ENCODE assay signal across 1 cellular context in genomic region chr16:8686879-8687278, GRCh38.
A peak's percentile ranks its signal among the peaks of the same experiment; 100 is the strongest.
TF ChIP-seq lines count a peak whose summit lies in the region.

No MANE protein-coding gene starts in this region.

TF ChIP-seq in HepG2, 621 proteins besides CTCF, POLR2A, EP300 and RAD21 (continued from another document and continues in another):
- TF ChIP-seq, protein P1, sequence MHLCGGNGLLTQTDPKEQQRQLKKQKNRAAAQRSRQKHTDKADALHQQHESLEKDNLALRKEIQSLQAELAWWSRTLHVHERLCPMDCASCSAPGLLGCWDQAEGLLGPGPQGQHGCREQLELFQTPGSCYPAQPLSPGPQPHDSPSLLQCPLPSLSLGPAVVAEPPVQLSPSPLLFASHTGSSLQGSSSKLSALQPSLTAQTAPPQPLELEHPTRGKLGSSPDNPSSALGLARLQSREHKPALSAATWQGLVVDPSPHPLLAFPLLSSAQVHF (CRISPR knock-in tag; IDR thresholded peaks at IDR 0.05), result no peak
- TF ChIP-seq BORCS8-MEF2B (CRISPR knock-in tag; IDR thresholded peaks at IDR 0.05) (no peak), ZNF552 (CRISPR knock-in tag; IDR thresholded peaks at IDR 0.05; ENCODE audit: borderline replicate concordance) (0 out of 2 replicates have a peak, but pooled peaks have one; percentile 44), BCL6 (CRISPR knock-in tag; IDR thresholded peaks at IDR 0.05) (peak; percentile 48; the same call in 1 of the 2 replicates), ZNF503 (CRISPR knock-in tag; IDR thresholded peaks at IDR 0.05) (no peak), HDAC2 (CRISPR knock-in tag; IDR thresholded peaks at IDR 0.05) (peak; percentile 29; the same call in 1 of the 2 replicates), ZNF83 (CRISPR knock-in tag; IDR thresholded peaks at IDR 0.05; ENCODE audit: borderline replicate concordance) (0 out of 2 replicates have a peak, but pooled peaks have one; percentile 2), ZNF713 (CRISPR knock-in tag; IDR thresholded peaks at IDR 0.05) (no peak), ZNF879 (CRISPR knock-in tag; IDR thresholded peaks at IDR 0.05) (no peak), IRF1 (CRISPR knock-in tag; IDR thresholded peaks at IDR 0.05; ENCODE audit: low read depth) (no peak), ETS1 (CRISPR knock-in tag; IDR thresholded peaks at IDR 0.05) (no peak), ZNF572 (CRISPR knock-in tag; IDR thresholded peaks at IDR 0.05) (no peak), GATAD1 (CRISPR knock-in tag; IDR thresholded peaks at IDR 0.05) (peak; percentile 11; the same call in 1 of the 2 replicates), LBX2 (CRISPR knock-in tag; IDR thresholded peaks at IDR 0.05; ENCODE audit: borderline replicate concordance) (no peak), ZNF747 (CRISPR knock-in tag; IDR thresholded peaks at IDR 0.05; ENCODE audit: borderline replicate concordance) (no peak), SMAD1 (CRISPR knock-in tag; IDR thresholded peaks at IDR 0.05; ENCODE audit: borderline replicate concordance, low read depth) (no peak), ZNF605 (CRISPR knock-in tag; IDR thresholded peaks at IDR 0.05) (no peak), MTA1 (CRISPR knock-in tag; IDR thresholded peaks at IDR 0.05; ENCODE audit: borderline replicate concordance) (peak; percentile 68; the same call in 1 of the 2 replicates), NONO (IDR thresholded peaks at IDR 0.05) (no peak), NONO (CRISPR knock-in tag; conservative IDR thresholded peaks at IDR 0.05) (no peak), POGZ (CRISPR knock-in tag; IDR thresholded peaks at IDR 0.05) (no peak; the same call in 1 of the 2 replicates), YEATS2 (CRISPR knock-in tag; IDR thresholded peaks at IDR 0.05; ENCODE audit: borderline replicate concordance) (no peak), ZNF687 (CRISPR knock-in tag; IDR thresholded peaks at IDR 0.05) (peak; percentile 55), ATF4 (CRISPR knock-in tag; IDR thresholded peaks at IDR 0.05) (no peak), ZBTB4 (CRISPR knock-in tag; IDR thresholded peaks at IDR 0.05; ENCODE audit: borderline replicate concordance) (peak; percentile 25; the same call in 1 of the 2 replicates)
- TF ChIP-seq, protein P2, sequence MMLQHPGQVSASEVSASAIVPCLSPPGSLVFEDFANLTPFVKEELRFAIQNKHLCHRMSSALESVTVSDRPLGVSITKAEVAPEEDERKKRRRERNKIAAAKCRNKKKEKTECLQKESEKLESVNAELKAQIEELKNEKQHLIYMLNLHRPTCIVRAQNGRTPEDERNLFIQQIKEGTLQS (CRISPR knock-in tag; IDR thresholded peaks at IDR 0.05), result no peak
- TF ChIP-seq, protein P3, sequence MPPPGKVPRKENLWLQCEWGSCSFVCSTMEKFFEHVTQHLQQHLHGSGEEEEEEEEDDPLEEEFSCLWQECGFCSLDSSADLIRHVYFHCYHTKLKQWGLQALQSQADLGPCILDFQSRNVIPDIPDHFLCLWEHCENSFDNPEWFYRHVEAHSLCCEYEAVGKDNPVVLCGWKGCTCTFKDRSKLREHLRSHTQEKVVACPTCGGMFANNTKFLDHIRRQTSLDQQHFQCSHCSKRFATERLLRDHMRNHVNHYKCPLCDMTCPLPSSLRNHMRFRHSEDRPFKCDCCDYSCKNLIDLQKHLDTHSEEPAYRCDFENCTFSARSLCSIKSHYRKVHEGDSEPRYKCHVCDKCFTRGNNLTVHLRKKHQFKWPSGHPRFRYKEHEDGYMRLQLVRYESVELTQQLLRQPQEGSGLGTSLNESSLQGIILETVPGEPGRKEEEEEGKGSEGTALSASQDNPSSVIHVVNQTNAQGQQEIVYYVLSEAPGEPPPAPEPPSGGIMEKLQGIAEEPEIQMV (CRISPR knock-in tag; IDR thresholded peaks at IDR 0.05; ENCODE audit: low read depth), result no peak; the same call in 1 of the 2 replicates
- TF ChIP-seq, protein P4, sequence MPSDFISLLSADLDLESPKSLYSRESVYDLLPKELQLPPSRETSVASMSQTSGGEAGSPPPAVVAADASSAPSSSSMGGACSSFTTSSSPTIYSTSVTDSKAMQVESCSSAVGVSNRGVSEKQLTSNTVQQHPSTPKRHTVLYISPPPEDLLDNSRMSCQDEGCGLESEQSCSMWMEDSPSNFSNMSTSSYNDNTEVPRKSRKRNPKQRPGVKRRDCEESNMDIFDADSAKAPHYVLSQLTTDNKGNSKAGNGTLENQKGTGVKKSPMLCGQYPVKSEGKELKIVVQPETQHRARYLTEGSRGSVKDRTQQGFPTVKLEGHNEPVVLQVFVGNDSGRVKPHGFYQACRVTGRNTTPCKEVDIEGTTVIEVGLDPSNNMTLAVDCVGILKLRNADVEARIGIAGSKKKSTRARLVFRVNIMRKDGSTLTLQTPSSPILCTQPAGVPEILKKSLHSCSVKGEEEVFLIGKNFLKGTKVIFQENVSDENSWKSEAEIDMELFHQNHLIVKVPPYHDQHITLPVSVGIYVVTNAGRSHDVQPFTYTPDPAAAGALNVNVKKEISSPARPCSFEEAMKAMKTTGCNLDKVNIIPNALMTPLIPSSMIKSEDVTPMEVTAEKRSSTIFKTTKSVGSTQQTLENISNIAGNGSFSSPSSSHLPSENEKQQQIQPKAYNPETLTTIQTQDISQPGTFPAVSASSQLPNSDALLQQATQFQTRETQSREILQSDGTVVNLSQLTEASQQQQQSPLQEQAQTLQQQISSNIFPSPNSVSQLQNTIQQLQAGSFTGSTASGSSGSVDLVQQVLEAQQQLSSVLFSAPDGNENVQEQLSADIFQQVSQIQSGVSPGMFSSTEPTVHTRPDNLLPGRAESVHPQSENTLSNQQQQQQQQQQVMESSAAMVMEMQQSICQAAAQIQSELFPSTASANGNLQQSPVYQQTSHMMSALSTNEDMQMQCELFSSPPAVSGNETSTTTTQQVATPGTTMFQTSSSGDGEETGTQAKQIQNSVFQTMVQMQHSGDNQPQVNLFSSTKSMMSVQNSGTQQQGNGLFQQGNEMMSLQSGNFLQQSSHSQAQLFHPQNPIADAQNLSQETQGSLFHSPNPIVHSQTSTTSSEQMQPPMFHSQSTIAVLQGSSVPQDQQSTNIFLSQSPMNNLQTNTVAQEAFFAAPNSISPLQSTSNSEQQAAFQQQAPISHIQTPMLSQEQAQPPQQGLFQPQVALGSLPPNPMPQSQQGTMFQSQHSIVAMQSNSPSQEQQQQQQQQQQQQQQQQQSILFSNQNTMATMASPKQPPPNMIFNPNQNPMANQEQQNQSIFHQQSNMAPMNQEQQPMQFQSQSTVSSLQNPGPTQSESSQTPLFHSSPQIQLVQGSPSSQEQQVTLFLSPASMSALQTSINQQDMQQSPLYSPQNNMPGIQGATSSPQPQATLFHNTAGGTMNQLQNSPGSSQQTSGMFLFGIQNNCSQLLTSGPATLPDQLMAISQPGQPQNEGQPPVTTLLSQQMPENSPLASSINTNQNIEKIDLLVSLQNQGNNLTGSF (CRISPR knock-in tag; IDR thresholded peaks at IDR 0.05), result no peak
- TF ChIP-seq, protein P5, sequence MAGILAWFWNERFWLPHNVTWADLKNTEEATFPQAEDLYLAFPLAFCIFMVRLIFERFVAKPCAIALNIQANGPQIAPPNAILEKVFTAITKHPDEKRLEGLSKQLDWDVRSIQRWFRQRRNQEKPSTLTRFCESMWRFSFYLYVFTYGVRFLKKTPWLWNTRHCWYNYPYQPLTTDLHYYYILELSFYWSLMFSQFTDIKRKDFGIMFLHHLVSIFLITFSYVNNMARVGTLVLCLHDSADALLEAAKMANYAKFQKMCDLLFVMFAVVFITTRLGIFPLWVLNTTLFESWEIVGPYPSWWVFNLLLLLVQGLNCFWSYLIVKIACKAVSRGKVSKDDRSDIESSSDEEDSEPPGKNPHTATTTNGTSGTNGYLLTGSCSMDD (CRISPR knock-in tag; IDR thresholded peaks at IDR 0.05), result no peak
- TF ChIP-seq, protein P6, sequence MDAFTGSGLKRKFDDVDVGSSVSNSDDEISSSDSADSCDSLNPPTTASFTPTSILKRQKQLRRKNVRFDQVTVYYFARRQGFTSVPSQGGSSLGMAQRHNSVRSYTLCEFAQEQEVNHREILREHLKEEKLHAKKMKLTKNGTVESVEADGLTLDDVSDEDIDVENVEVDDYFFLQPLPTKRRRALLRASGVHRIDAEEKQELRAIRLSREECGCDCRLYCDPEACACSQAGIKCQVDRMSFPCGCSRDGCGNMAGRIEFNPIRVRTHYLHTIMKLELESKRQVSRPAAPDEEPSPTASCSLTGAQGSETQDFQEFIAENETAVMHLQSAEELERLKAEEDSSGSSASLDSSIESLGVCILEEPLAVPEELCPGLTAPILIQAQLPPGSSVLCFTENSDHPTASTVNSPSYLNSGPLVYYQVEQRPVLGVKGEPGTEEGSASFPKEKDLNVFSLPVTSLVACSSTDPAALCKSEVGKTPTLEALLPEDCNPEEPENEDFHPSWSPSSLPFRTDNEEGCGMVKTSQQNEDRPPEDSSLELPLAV (CRISPR knock-in tag; conservative IDR thresholded peaks at IDR 0.05; ENCODE audit: low read depth), result no peak
